In genomic region chr11:69877704-69878103, GRCh38 we compare ENCODE assay signal across 9 cellular contexts. TPM values are rescaled to one million over a fixed set of nuclear protein-coding genes. Genes with fewer than 3 reads are reported as not detected.
"Had no signal": no experiment of that assay in that cellular context is flagged by ENCODE, and none has a peak within 500 bp of the region (broad histone marks: within the 10 kb centered on the region; RNA-seq: fewer than 3 reads in every experiment).

No MANE protein-coding gene starts in this region.

RNA-seq across cellular contexts. Expression of gene FGF3, which starts 58.5 kb away (rescaled TPM):
- total RNA-seq: HepG2, HT1080, IMR-90, NCI-H460, PC-9, Peyer's patch, Right ventricle myocardium inferior, RPMI7951, SJCRH30 had no signal
- polyA plus RNA-seq: HepG2, IMR-90 had no signal
